In the genomic region with DNA sequence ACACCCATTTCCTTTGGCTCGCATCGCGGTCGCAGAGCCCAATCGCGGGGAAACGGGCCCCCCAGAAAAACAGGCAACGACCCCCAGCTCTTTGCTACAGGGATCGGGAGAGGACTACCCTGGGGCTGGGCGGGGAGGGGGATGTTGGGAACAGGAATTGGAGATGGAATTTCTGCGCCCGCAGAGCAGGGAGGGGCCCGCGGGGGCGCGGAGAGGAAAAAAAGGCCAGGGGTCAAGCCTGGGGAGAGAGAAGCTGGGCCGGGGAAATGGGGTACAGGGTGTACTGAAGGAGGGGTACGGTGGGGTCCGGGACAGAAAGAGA, we compare ENCODE assay signal across 1 cellular context.
TF ChIP-seq lines count a peak whose summit lies in the region.

No MANE protein-coding gene starts in this region.

TF ChIP-seq in H1, 55 proteins besides CTCF, POLR2A, EP300 and RAD21 (continued from another document):
- TF ChIP-seq, protein P1, sequence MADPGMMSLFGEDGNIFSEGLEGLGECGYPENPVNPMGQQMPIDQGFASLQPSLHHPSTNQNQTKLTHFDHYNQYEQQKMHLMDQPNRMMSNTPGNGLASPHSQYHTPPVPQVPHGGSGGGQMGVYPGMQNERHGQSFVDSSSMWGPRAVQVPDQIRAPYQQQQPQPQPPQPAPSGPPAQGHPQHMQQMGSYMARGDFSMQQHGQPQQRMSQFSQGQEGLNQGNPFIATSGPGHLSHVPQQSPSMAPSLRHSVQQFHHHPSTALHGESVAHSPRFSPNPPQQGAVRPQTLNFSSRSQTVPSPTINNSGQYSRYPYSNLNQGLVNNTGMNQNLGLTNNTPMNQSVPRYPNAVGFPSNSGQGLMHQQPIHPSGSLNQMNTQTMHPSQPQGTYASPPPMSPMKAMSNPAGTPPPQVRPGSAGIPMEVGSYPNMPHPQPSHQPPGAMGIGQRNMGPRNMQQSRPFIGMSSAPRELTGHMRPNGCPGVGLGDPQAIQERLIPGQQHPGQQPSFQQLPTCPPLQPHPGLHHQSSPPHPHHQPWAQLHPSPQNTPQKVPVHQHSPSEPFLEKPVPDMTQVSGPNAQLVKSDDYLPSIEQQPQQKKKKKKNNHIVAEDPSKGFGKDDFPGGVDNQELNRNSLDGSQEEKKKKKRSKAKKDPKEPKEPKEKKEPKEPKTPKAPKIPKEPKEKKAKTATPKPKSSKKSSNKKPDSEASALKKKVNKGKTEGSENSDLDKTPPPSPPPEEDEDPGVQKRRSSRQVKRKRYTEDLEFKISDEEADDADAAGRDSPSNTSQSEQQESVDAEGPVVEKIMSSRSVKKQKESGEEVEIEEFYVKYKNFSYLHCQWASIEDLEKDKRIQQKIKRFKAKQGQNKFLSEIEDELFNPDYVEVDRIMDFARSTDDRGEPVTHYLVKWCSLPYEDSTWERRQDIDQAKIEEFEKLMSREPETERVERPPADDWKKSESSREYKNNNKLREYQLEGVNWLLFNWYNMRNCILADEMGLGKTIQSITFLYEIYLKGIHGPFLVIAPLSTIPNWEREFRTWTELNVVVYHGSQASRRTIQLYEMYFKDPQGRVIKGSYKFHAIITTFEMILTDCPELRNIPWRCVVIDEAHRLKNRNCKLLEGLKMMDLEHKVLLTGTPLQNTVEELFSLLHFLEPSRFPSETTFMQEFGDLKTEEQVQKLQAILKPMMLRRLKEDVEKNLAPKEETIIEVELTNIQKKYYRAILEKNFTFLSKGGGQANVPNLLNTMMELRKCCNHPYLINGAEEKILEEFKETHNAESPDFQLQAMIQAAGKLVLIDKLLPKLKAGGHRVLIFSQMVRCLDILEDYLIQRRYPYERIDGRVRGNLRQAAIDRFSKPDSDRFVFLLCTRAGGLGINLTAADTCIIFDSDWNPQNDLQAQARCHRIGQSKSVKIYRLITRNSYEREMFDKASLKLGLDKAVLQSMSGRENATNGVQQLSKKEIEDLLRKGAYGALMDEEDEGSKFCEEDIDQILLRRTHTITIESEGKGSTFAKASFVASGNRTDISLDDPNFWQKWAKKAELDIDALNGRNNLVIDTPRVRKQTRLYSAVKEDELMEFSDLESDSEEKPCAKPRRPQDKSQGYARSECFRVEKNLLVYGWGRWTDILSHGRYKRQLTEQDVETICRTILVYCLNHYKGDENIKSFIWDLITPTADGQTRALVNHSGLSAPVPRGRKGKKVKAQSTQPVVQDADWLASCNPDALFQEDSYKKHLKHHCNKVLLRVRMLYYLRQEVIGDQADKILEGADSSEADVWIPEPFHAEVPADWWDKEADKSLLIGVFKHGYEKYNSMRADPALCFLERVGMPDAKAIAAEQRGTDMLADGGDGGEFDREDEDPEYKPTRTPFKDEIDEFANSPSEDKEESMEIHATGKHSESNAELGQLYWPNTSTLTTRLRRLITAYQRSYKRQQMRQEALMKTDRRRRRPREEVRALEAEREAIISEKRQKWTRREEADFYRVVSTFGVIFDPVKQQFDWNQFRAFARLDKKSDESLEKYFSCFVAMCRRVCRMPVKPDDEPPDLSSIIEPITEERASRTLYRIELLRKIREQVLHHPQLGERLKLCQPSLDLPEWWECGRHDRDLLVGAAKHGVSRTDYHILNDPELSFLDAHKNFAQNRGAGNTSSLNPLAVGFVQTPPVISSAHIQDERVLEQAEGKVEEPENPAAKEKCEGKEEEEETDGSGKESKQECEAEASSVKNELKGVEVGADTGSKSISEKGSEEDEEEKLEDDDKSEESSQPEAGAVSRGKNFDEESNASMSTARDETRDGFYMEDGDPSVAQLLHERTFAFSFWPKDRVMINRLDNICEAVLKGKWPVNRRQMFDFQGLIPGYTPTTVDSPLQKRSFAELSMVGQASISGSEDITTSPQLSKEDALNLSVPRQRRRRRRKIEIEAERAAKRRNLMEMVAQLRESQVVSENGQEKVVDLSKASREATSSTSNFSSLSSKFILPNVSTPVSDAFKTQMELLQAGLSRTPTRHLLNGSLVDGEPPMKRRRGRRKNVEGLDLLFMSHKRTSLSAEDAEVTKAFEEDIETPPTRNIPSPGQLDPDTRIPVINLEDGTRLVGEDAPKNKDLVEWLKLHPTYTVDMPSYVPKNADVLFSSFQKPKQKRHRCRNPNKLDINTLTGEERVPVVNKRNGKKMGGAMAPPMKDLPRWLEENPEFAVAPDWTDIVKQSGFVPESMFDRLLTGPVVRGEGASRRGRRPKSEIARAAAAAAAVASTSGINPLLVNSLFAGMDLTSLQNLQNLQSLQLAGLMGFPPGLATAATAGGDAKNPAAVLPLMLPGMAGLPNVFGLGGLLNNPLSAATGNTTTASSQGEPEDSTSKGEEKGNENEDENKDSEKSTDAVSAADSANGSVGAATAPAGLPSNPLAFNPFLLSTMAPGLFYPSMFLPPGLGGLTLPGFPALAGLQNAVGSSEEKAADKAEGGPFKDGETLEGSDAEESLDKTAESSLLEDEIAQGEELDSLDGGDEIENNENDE (IDR thresholded peaks at IDR 0.05; ENCODE audit: insufficient replicate concordance, low read length): no peak
- TF ChIP-seq SIN3A (conservative IDR thresholded peaks at IDR 0.05 in 1 of 2, IDR thresholded peaks at IDR 0.05 in 1 of 2; ENCODE audit: low read depth in 1 of 2, low read length in 2 of 2) (no peak), RXRA (IDR thresholded peaks at IDR 0.05; ENCODE audit: insufficient read depth, low read depth, low read length) (no peak), SP4 (IDR thresholded peaks at IDR 0.05; ENCODE audit: low read length) (no peak), KDM4A (IDR thresholded peaks at IDR 0.05; ENCODE audit: low read depth, low read length, severe bottlenecking) (peak; percentile 15), SP1 (IDR thresholded peaks at IDR 0.05; ENCODE audit: low read depth, low read length) (no peak), HDAC2 (IDR thresholded peaks at IDR 0.05; ENCODE audit: borderline replicate concordance in 1 of 2, low read depth in 2 of 2, low read length in 2 of 2) (no peak), GTF2F1 (IDR thresholded peaks at IDR 0.05; ENCODE audit: borderline replicate concordance, low read depth, low read length) (no peak), CTBP2 (IDR thresholded peaks at IDR 0.05; ENCODE audit: borderline replicate concordance, insufficient read depth, insufficient read length, low read length) (peak; percentile 72)
